ENCODE assay signal across 8 cellular contexts in the genomic region with DNA sequence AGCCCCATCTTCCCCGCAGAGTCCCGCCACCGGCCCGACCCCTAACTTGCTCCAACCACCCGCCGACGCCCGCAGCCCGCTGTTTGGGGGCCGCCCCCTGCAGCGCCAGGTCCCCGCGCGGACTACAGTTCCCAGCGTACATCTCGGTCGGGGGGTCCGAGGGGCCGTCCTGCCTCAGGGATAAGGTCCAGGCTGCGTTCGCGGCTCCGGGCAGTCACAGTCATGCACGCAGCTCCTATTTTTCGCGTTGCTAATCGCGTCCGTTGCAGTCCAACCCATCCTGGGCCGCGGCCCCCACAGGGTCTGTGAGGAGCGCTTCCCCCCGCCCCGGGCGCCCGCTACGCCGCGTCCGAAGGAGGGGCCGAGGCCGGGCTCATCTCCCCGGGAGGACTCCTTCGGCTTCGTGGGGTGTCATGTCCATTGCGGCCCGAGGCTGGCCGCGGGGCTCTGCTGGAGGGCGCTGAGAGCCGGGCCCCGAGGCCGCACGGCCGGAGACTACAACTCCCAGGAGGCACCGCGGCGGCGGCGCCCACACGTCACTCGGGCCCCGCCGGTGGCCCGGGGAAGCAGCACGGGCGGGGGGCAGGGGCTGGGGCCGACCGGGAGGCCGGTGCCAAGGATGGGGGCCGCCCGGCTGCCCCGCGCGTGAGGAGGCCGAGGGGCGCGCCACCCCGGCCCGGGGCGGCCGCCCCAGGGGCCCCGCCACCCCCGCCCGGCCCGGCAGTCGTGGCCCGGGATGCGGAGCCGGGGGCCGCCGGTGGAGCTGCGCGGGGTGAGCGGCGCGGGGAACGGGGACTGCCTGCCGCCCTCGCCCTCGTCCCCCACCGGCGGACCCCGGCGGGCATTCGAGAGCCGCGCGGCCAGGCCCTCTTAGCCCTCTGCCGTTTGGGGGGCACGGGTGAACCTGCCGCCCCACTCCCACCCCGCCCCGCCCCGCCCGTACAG. TPM values are rescaled to one million over a fixed set of nuclear protein-coding genes. Genes with fewer than 3 reads are reported as not detected.
DNase-seq lines count a peak whose midpoint lies in the region; ATAC-seq and TF ChIP-seq lines count a peak whose summit lies in the region.

A gene (plus strand): TSS at position 536 of the 945 bp plus-strand sequence. CDS start 606 bp downstream, outside the sequence.

- no TSS peak for BruUV-seq in A673 (replicated peaks; lab: Mats Ljungman, UMichigan)

- H3K9me3 ChIP-seq in A673 (ENCODE audit: low read depth, low read length, poor library complexity, severe bottlenecking) (no peaks in the 10 kb centered on the region), liver (ENCODE audit: control insufficient read depth in 4 of 4, low read length in 3 of 4) (no peaks in the 10 kb centered on the region)

- TF ChIP-seq RAD21 in liver (IDR thresholded peaks at IDR 0.05), result no peak

- H3K36me3 ChIP-seq in A673 (ENCODE audit: insufficient read depth, low read length, poor library complexity, severe bottlenecking) (no peaks in the 10 kb centered on the region), liver (ENCODE audit: control insufficient read depth in 4 of 4, insufficient read depth in 3 of 4, low read depth in 1 of 4, low read length in 3 of 4) (no peaks in the 10 kb centered on the region)

- H3K4me1 ChIP-seq in A673 (ENCODE audit: insufficient read depth, low read length, poor library complexity, severe bottlenecking), result no peaks in the 10 kb centered on the region
- H3K4me1 ChIP-seq in liver (ENCODE audit: control insufficient read depth in 4 of 4, insufficient read depth in 4 of 4, low read length in 3 of 4), result peaks cover 0 to 15% (median 5%) of the 10 kb centered on the region in 4 donors

- POLR2A ChIA-PET in A673 (lab: Charles Lee; ENCODE audit: low non-redundant PET), result interaction anchor here (0.5 kb wide), 1 partner anchor 40 kb away, joined by 8 read pairs; no protein-coding TSS in a partner anchor
- POLR2A ChIA-PET in activated CD4-positive, alpha-beta T cell treated with anti-CD3 and anti-CD28 coated beads, Interleukin-2, amount 10 ng/mL, durations not matched to agents 7 days and 5 days (lab: Charles Lee), result interaction anchor here (0.6 to 0.7 kb wide), 2 partner anchors 340 to 357 kb away, joined by 3 read pairs; a partner anchor contains a TSS

- H3K27ac Mint-ChIP-seq in activated CD4-positive, alpha-beta T cell treated with anti-CD3 and anti-CD28 coated beads, Interleukin-2, amount 10 ng/mL, durations not matched to agents 7 days and 5 days, result peak within 1 kb of the TSS; percentile 93

- intact Hi-C loops in A673 (cut with micrococcal nuclease; ENCODE audit: unreplicated experiment), result loop anchor here (2.0 kb wide), 1 partner anchor 26 kb away; no protein-coding TSS in a partner anchor

- H3K27ac ChIP-seq in A673 (ENCODE audit: low read depth, low read length, poor library complexity, severe bottlenecking), result peak within 1 kb of the TSS; percentile 97
- peak within 1 kb of the TSS; percentile 92 to 95 for H3K27ac ChIP-seq in liver (ENCODE audit: low read depth in 1 of 2, low read length in 2 of 2)

- H3K4me3 Mint-ChIP-seq in activated CD4-positive, alpha-beta T cell treated with anti-CD3 and anti-CD28 coated beads, Interleukin-2, amount 10 ng/mL, durations not matched to agents 7 days and 5 days, result peak within 1 kb of the TSS; percentile 83

- peak; percentile 55 for ATAC-seq in GM18861 (IDR thresholded peaks at IDR 0.05; ENCODE audit: unreplicated experiment)
- peak; percentile 68 for ATAC-seq in HG03095 (IDR thresholded peaks at IDR 0.05; ENCODE audit: unreplicated experiment)

- WGBS in liver, result under 1% methylated on average over 116 of the region's 116 CpGs

- H3K4me3 ChIP-seq in A673 (ENCODE audit: low read depth, low read length, poor library complexity, severe bottlenecking), result peak within 1 kb of the TSS; percentile 100
- peak within 1 kb of the TSS; percentile 78 to 97 (median 89) for H3K4me3 ChIP-seq in liver (ENCODE audit: low read depth in 1 of 3, low read length in 3 of 3)

- H3K27me3 Mint-ChIP-seq in activated CD4-positive, alpha-beta T cell treated with anti-CD3 and anti-CD28 coated beads, Interleukin-2, amount 10 ng/mL, durations not matched to agents 7 days and 5 days, result no peaks in the 10 kb centered on the region

- no peaks in the 10 kb centered on the region for H3K9me3 Mint-ChIP-seq in activated CD4-positive, alpha-beta T cell treated with anti-CD3 and anti-CD28 coated beads, Interleukin-2, amount 10 ng/mL, durations not matched to agents 7 days and 5 days

- no peaks in the 10 kb centered on the region for H3K27me3 ChIP-seq in A673 (replicated peaks; ENCODE audit: insufficient read depth, low read depth, low read length, poor library complexity)
- H3K27me3 ChIP-seq in liver (ENCODE audit: control insufficient read depth in 4 of 4, insufficient read depth in 4 of 4, low read length in 3 of 4), result no peaks in the 10 kb centered on the region

- CTCF ChIA-PET in A673 (lab: Charles Lee), result interaction anchor here (0.6 kb wide), 1 partner anchor 47 kb away, joined by 3 read pairs; no protein-coding TSS in a partner anchor
- CTCF ChIA-PET in activated CD4-positive, alpha-beta T cell treated with anti-CD3 and anti-CD28 coated beads, Interleukin-2, amount 10 ng/mL, durations not matched to agents 7 days and 5 days (lab: Charles Lee), result interaction anchor here (0.6 to 1.8 kb wide), 3 partner anchors 10 to 358 kb away, joined by 3 read pairs; no protein-coding TSS in a partner anchor

- DNase-seq in A673 (ENCODE audit: low spot score) (peak; percentile 75), NCI-H510A treated with DMSO at 0.1 percent for 48 hours (lab: John Stamatoyannopoulos, UW) (peak; percentile 12), dedifferentiated amniotic fluid mesenchymal stem cell (ENCODE audit: extremely low spot score) (peak; percentile 32)
- DNase-seq in activated CD4-positive, alpha-beta T cell treated with anti-CD3 and anti-CD28 coated beads, Interleukin-2, amount 10 ng/mL, durations not matched to agents 7 days and 5 days, result peak; percentile 74
- peak; percentile 80 for DNase-seq in stimulated activated CD4-positive, alpha-beta T cell treated with anti-CD3 and anti-CD28 coated beads, Interleukin-4, amount 100 ng/mL, for 24 hours

- no peak for TF ChIP-seq CTCF in A673 (conservative IDR thresholded peaks at IDR 0.05; ENCODE audit: low read depth, low read length)
- no peak for TF ChIP-seq CTCF in liver (IDR thresholded peaks at IDR 0.05; ENCODE audit: low read depth, low read length, missing input control)

- peaks cover 29% of the 10 kb centered on the region for H3K4me1 Mint-ChIP-seq in activated CD4-positive, alpha-beta T cell treated with anti-CD3 and anti-CD28 coated beads, Interleukin-2, amount 10 ng/mL, durations not matched to agents 7 days and 5 days

- peak within 1 kb of the TSS; percentile 68 to 83 for H3K9ac ChIP-seq in liver (ENCODE audit: low read depth in 1 of 2, low read length in 2 of 2)

- H3K36me3 Mint-ChIP-seq in activated CD4-positive, alpha-beta T cell treated with anti-CD3 and anti-CD28 coated beads, Interleukin-2, amount 10 ng/mL, durations not matched to agents 7 days and 5 days (ENCODE audit: low read depth), result no peaks in the 10 kb centered on the region

TF ChIP-seq in liver, 16 proteins besides CTCF, POLR2A, EP300 and RAD21:
- TF ChIP-seq YY1 (IDR thresholded peaks at IDR 0.05), result peak; percentile 29
- peak; percentile 17 for TF ChIP-seq SP1 (IDR thresholded peaks at IDR 0.05)
- no peak for TF ChIP-seq TAF1 (conservative IDR thresholded peaks at IDR 0.05)
TF ChIP-seq in liver: peak in this region for 2.

RNA-seq across cellular contexts. Expression of the gene that starts here (rescaled TPM):
- total RNA-seq in A673 (2021) (17.8 and 21.7 TPM in 2 replicates), liver (1 to 10 TPM in 1 of 2 donors, under 1 TPM in 1; 0.65 to 3.9 TPM)
- 10 to 100 TPM; 15.7 to 19.7 TPM for total RNA-seq in activated CD4-positive, alpha-beta T cell treated with anti-CD3 and anti-CD28 coated beads, Interleukin-2, amount 10 ng/mL, durations not matched to agents 7 days and 5 days
- 1 to 10 TPM in 1 of 2 donors, under 1 TPM in 1; 0.92 to 3.2 TPM for polyA plus RNA-seq in liver

Comparison
In these comparisons a context has a peak if more than half of its experiments do, and no peak if none do; other contexts are left out.
1. Peak in every context shown above with its lines: DNase-seq, ATAC-seq, H3K4me3 ChIP-seq and H3K27ac ChIP-seq.
2. DNase-seq: peak in every context shown above with its lines; median percentile 80 in stimulated activated CD4-positive, alpha-beta T cell treated with anti-CD3 and anti-CD28 coated beads, Interleukin-4, amount 100 ng/mL, for 24 hours; 75 in A673; 74 in activated CD4-positive, alpha-beta T cell treated with anti-CD3 and anti-CD28 coated beads, Interleukin-2, amount 10 ng/mL, durations not matched to agents 7 days and 5 days; 32 in dedifferentiated amniotic fluid mesenchymal stem cell; 12 in NCI-H510A treated with DMSO at 0.1 percent for 48 hours.